ENCODE assay signal across 22 cellular contexts in genomic region chr22:27412866-27413445, GRCh38.
"Had no signal": no experiment of that assay in that cellular context is flagged by ENCODE, and none has a peak within 500 bp of the region (broad histone marks: within the 10 kb centered on the region; RNA-seq: fewer than 3 reads in every experiment).

No MANE protein-coding gene starts in this region.

- H3K4me1 Mint-ChIP-seq: naive B cell; stimulated activated memory B cell treated with anti-CD40 and anti-IgM and Interleukin-4, amounts not matched to agents 10 μg/mL and 1 μg/mL and 100 μg/mL, for 72 hours had no signal

- H3K9me3 Mint-ChIP-seq: activated naive CD8-positive, alpha-beta T cell treated with anti-CD3 and anti-CD28 coated beads, Interleukin-2, amount 10 ng/mL, durations not matched to agents 7 days and 5 days; T-helper 2 cell treated with Interferon-gamma antibody and Interleukin-4, amounts not matched to agents 5 μg/mL and 100 μg/mL, for 36 hours had no signal

- DNase-seq: activated CD4-positive, alpha-beta T cell treated with anti-CD3 and anti-CD28 coated beads, Interleukin-2, amount 50 U/mL, for 4 hours; activated naive CD4-positive, alpha-beta T cell treated with Interleukin-2 at 50 U/mL for 16 hours; activated naive CD8-positive, alpha-beta T cell treated with anti-CD3 and anti-CD28 coated beads, Interleukin-2, amount 10 ng/mL, durations not matched to agents 7 days and 5 days; activated T-cell treated with anti-CD3 and anti-CD28 coated beads for 4 hours; body of pancreas; central memory CD4-positive, alpha-beta T cell; dorsolateral prefrontal cortex; heart right ventricle; kidney glomerular epithelial cell; left ventricle myocardium inferior; mucosa of descending colon; naive B cell; nucleus accumbens; posterior cingulate gyrus; sigmoid colon; stimulated activated CD4-positive, alpha-beta T cell treated with anti-CD3 and anti-CD28 coated beads, Interleukin-4, amount 100 ng/mL, for 4 hours; upper lobe of right lung had no signal

- H3K27me3 Mint-ChIP-seq: activated naive CD8-positive, alpha-beta T cell treated with anti-CD3 and anti-CD28 coated beads, Interleukin-2, amount 10 ng/mL, durations not matched to agents 7 days and 5 days had no signal

- H3K27ac Mint-ChIP-seq: activated naive CD8-positive, alpha-beta T cell treated with anti-CD3 and anti-CD28 coated beads, Interleukin-2, amount 10 ng/mL, durations not matched to agents 7 days and 5 days; naive B cell; stimulated activated memory B cell treated with anti-CD40 and anti-IgM and Interleukin-4, amounts not matched to agents 10 μg/mL and 1 μg/mL and 100 μg/mL, for 72 hours; T-helper 2 cell treated with Interferon-gamma antibody and Interleukin-4, amounts not matched to agents 5 μg/mL and 100 μg/mL, for 36 hours had no signal

- H3K36me3 Mint-ChIP-seq: activated naive CD8-positive, alpha-beta T cell treated with anti-CD3 and anti-CD28 coated beads, Interleukin-2, amount 10 ng/mL, durations not matched to agents 7 days and 5 days; naive B cell; stimulated activated memory B cell treated with anti-CD40 and anti-IgM and Interleukin-4, amounts not matched to agents 10 μg/mL and 1 μg/mL and 100 μg/mL, for 72 hours had no signal

- FAIRE-seq: colon, TTC549 had no signal

- H3K36me3 ChIP-seq: heart right ventricle, left ventricle myocardium inferior, sigmoid colon, thoracic aorta, upper lobe of right lung had no signal

- H3K4me3 ChIP-seq: body of pancreas, dorsolateral prefrontal cortex, heart right ventricle, left ventricle myocardium inferior, mucosa of descending colon, sigmoid colon, thoracic aorta, upper lobe of right lung had no signal

- H3K4me3 Mint-ChIP-seq: activated naive CD8-positive, alpha-beta T cell treated with anti-CD3 and anti-CD28 coated beads, Interleukin-2, amount 10 ng/mL, durations not matched to agents 7 days and 5 days; naive B cell; stimulated activated memory B cell treated with anti-CD40 and anti-IgM and Interleukin-4, amounts not matched to agents 10 μg/mL and 1 μg/mL and 100 μg/mL, for 72 hours; T-helper 2 cell treated with Interferon-gamma antibody and Interleukin-4, amounts not matched to agents 5 μg/mL and 100 μg/mL, for 36 hours had no signal

- H3K27me3 ChIP-seq: body of pancreas had no signal

- H3K4me1 ChIP-seq: upper lobe of right lung had no signal

- H3K9me3 ChIP-seq: body of pancreas, heart right ventricle, left ventricle myocardium inferior, mucosa of descending colon, sigmoid colon, thoracic aorta, upper lobe of right lung had no signal

- H3K27ac ChIP-seq: body of pancreas, dorsolateral prefrontal cortex, heart right ventricle, left ventricle myocardium inferior, sigmoid colon, thoracic aorta, upper lobe of right lung had no signal
